Comparison of ENCODE assay signal across 22 cellular contexts in genomic region chr7:7478569-7478968, GRCh38. TPM values are rescaled to one million over a fixed set of nuclear protein-coding genes. Genes with fewer than 3 reads are reported as not detected.
"Had no signal": no experiment of that assay in that cellular context is flagged by ENCODE, and none has a peak within 500 bp of the region (broad histone marks: within the 10 kb centered on the region; RNA-seq: fewer than 3 reads in every experiment).

No MANE protein-coding gene starts in this region.

- H3K27me3 ChIP-seq: MG63, SJCRH30 had no signal

- H3K4me1 ChIP-seq: SJCRH30 had no signal

- ATAC-seq: HepG2, SK-N-SH treated with all-trans-retinoic acid at 6 μM for 48 hours had no signal

- H3K9me3 ChIP-seq: MG63, SJCRH30 had no signal

- H3K36me3 ChIP-seq: MG63, SJCRH30 had no signal

- H3K4me3 ChIP-seq: MG63, SJCRH30 had no signal

- DNase-seq: IMR-90, Karpas-422, KG1, MG63, NCI-H1092 treated with DMSO at 0.1 percent for 48 hours, NCI-H1436, NCI-H187, NCI-H2029, NCI-H2081 treated with DMSO at 0.1 percent for 48 hours, NCI-H2171, NCI-H226, NCI-H446, NCI-H510A, NCI-H524 treated with DMSO at 0.1 percent for 48 hours, NCI-H69, NCI-H774, RPMI8226, SHP77 treated with DMSO at 0.1 percent for 48 hours, SJCRH30 had no signal

- H3K27ac ChIP-seq: SJCRH30 had no signal

RNA-seq across cellular contexts. Expression of gene COL28A1, which starts 57.1 kb away (rescaled TPM):
- total RNA-seq: HT1080 had no signal
